Comparison of ENCODE assay signal across 1 cellular context in the genomic region with DNA sequence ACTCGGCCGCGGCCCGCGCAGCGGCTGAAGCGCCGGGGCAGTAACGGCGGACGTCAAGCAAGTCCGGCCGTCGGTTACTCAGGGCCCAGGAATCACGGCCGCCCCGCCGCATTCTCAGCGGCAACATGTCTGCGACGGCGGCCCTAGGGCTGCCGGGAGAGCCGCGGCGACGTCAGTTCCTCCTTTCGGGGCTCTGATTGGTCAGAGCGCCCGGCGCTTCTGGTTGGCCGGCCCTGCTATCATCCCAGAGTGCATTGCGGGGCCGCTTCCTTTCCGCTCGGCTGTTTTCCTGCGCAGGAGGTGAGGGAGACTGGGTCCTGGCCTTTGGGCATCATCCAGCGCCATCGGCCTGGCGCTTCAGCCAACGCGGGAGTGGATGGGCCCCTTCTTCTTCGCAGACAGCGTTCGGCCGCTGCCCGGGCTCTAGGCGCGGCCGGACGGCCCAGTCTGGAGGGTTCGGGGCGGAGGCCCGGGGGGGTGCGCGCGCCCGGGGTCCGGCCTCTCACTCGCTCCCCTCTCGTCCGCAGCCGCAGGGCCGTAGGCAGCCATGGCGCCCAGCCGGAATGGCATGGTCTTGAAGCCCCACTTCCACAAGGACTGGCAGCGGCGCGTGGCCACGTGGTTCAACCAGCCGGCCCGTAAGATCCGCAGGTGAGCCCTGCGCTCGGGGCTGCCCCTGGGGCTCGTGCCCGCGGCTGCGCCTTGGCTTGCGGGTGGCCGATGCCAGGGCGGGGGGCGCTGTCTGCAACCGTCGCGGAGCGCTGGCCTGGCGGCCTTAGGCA.
TF ChIP-seq lines count a peak whose summit lies in the region.

A gene (plus strand): TSS at position 270 of the 782 bp plus-strand sequence. CDS start 278 bp downstream, at position 548.

TF ChIP-seq in liver, 16 proteins besides CTCF, POLR2A, EP300 and RAD21 (continued from another document):
- TF ChIP-seq, protein P1, sequence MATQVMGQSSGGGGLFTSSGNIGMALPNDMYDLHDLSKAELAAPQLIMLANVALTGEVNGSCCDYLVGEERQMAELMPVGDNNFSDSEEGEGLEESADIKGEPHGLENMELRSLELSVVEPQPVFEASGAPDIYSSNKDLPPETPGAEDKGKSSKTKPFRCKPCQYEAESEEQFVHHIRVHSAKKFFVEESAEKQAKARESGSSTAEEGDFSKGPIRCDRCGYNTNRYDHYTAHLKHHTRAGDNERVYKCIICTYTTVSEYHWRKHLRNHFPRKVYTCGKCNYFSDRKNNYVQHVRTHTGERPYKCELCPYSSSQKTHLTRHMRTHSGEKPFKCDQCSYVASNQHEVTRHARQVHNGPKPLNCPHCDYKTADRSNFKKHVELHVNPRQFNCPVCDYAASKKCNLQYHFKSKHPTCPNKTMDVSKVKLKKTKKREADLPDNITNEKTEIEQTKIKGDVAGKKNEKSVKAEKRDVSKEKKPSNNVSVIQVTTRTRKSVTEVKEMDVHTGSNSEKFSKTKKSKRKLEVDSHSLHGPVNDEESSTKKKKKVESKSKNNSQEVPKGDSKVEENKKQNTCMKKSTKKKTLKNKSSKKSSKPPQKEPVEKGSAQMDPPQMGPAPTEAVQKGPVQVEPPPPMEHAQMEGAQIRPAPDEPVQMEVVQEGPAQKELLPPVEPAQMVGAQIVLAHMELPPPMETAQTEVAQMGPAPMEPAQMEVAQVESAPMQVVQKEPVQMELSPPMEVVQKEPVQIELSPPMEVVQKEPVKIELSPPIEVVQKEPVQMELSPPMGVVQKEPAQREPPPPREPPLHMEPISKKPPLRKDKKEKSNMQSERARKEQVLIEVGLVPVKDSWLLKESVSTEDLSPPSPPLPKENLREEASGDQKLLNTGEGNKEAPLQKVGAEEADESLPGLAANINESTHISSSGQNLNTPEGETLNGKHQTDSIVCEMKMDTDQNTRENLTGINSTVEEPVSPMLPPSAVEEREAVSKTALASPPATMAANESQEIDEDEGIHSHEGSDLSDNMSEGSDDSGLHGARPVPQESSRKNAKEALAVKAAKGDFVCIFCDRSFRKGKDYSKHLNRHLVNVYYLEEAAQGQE (IDR thresholded peaks at IDR 0.05): peak; percentile 96
- peak; percentile 97 for TF ChIP-seq YY1 (IDR thresholded peaks at IDR 0.05)
